Comparison of ENCODE assay signal across 2 cellular contexts in the genomic region with DNA sequence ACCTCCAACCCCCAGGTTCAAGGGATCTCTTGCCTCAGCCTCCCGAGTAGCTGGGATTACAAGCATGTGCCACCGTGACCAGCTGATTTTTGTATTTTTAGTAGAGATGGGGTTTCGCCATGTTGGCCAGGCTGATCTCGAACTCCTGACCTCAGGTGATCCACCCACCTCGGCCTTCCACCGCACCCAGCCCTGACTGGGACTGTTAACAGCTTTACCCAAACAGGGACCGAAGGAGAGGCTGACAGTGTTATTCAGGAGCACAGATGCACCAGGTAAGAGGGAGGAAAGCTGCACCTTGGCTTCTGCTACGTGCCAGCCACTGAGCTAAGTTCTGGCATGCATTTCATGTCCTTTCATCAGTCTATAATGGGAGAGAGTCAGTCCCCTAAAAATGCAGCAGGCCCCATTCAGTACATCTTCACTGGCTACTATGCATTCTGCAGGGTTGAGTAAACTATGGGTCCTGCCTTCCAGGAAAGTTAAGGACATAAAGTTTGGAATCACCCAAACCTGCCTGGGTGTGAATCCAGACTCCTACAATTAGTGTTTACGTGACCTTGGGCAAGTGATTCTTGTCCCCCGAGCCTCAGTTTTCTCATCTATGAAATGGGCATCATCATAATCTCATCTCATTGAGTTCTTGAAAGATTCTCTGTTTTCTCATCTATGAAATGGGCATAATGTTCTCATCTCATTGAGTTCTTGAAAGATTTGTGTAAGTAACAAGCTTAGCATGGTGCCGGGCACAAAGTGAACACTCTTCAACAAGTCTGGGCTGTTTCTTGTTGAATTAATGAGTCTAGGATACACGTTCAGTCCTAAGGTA.
A peak's percentile ranks its signal among the peaks of the same experiment; 100 is the strongest.
TF ChIP-seq lines count a peak whose summit lies in the region.

No MANE protein-coding gene starts in this region.

TF ChIP-seq in GM23338, 12 proteins besides CTCF, POLR2A, EP300 and RAD21 (continued from another document):
- TF ChIP-seq, protein P1, sequence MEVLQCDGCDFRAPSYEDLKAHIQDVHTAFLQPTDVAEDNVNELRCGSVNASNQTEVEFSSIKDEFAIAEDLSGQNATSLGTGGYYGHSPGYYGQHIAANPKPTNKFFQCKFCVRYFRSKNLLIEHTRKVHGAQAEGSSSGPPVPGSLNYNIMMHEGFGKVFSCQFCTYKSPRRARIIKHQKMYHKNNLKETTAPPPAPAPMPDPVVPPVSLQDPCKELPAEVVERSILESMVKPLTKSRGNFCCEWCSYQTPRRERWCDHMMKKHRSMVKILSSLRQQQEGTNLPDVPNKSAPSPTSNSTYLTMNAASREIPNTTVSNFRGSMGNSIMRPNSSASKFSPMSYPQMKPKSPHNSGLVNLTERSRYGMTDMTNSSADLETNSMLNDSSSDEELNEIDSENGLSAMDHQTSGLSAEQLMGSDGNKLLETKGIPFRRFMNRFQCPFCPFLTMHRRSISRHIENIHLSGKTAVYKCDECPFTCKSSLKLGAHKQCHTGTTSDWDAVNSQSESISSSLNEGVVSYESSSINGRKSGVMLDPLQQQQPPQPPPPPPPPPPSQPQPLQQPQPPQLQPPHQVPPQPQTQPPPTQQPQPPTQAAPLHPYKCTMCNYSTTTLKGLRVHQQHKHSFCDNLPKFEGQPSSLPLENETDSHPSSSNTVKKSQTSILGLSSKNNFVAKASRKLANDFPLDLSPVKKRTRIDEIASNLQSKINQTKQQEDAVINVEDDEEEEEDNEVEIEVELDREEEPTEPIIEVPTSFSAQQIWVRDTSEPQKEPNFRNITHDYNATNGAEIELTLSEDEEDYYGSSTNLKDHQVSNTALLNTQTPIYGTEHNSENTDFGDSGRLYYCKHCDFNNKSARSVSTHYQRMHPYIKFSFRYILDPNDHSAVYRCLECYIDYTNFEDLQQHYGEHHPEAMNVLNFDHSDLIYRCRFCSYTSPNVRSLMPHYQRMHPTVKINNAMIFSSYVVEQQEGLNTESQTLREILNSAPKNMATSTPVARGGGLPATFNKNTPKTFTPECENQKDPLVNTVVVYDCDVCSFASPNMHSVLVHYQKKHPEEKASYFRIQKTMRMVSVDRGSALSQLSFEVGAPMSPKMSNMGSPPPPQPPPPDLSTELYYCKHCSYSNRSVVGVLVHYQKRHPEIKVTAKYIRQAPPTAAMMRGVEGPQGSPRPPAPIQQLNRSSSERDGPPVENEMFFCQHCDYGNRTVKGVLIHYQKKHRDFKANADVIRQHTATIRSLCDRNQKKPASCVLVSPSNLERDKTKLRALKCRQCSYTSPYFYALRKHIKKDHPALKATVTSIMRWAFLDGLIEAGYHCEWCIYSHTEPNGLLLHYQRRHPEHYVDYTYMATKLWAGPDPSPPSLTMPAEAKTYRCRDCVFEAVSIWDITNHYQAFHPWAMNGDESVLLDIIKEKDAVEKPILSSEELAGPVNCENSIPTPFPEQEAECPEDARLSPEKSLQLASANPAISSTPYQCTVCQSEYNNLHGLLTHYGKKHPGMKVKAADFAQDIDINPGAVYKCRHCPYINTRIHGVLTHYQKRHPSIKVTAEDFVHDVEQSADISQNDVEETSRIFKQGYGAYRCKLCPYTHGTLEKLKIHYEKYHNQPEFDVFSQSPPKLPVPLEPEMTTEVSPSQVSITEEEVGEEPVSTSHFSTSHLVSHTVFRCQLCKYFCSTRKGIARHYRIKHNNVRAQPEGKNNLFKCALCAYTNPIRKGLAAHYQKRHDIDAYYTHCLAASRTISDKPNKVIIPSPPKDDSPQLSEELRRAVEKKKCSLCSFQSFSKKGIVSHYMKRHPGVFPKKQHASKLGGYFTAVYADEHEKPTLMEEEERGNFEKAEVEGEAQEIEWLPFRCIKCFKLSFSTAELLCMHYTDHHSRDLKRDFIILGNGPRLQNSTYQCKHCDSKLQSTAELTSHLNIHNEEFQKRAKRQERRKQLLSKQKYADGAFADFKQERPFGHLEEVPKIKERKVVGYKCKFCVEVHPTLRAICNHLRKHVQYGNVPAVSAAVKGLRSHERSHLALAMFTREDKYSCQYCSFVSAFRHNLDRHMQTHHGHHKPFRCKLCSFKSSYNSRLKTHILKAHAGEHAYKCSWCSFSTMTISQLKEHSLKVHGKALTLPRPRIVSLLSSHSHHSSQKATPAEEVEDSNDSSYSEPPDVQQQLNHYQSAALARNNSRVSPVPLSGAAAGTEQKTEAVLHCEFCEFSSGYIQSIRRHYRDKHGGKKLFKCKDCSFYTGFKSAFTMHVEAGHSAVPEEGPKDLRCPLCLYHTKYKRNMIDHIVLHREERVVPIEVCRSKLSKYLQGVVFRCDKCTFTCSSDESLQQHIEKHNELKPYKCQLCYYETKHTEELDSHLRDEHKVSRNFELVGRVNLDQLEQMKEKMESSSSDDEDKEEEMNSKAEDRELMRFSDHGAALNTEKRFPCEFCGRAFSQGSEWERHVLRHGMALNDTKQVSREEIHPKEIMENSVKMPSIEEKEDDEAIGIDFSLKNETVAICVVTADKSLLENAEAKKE (CRISPR knock-in tag; IDR thresholded peaks at IDR 0.05): no peak
- TF ChIP-seq, protein P2, sequence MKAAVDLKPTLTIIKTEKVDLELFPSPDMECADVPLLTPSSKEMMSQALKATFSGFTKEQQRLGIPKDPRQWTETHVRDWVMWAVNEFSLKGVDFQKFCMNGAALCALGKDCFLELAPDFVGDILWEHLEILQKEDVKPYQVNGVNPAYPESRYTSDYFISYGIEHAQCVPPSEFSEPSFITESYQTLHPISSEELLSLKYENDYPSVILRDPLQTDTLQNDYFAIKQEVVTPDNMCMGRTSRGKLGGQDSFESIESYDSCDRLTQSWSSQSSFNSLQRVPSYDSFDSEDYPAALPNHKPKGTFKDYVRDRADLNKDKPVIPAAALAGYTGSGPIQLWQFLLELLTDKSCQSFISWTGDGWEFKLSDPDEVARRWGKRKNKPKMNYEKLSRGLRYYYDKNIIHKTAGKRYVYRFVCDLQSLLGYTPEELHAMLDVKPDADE (IDR thresholded peaks at IDR 0.05): no peak
- TF ChIP-seq POLR2AphosphoS5 (IDR thresholded peaks at IDR 0.05; ENCODE audit: low read depth) (no peak), EZH2phosphoT487 (IDR thresholded peaks at IDR 0.05; ENCODE audit: unreplicated experiment) (no peak), CREB1 (CRISPR knock-in tag; IDR thresholded peaks at IDR 0.05; ENCODE audit: low read depth) (no peak), NANOG (IDR thresholded peaks at IDR 0.05; ENCODE audit: borderline replicate concordance) (no peak)
- TF ChIP-seq, protein P3, sequence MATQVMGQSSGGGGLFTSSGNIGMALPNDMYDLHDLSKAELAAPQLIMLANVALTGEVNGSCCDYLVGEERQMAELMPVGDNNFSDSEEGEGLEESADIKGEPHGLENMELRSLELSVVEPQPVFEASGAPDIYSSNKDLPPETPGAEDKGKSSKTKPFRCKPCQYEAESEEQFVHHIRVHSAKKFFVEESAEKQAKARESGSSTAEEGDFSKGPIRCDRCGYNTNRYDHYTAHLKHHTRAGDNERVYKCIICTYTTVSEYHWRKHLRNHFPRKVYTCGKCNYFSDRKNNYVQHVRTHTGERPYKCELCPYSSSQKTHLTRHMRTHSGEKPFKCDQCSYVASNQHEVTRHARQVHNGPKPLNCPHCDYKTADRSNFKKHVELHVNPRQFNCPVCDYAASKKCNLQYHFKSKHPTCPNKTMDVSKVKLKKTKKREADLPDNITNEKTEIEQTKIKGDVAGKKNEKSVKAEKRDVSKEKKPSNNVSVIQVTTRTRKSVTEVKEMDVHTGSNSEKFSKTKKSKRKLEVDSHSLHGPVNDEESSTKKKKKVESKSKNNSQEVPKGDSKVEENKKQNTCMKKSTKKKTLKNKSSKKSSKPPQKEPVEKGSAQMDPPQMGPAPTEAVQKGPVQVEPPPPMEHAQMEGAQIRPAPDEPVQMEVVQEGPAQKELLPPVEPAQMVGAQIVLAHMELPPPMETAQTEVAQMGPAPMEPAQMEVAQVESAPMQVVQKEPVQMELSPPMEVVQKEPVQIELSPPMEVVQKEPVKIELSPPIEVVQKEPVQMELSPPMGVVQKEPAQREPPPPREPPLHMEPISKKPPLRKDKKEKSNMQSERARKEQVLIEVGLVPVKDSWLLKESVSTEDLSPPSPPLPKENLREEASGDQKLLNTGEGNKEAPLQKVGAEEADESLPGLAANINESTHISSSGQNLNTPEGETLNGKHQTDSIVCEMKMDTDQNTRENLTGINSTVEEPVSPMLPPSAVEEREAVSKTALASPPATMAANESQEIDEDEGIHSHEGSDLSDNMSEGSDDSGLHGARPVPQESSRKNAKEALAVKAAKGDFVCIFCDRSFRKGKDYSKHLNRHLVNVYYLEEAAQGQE (IDR thresholded peaks at IDR 0.05; ENCODE audit: unreplicated experiment): no peak

TF ChIP-seq in WTC11, 78 proteins besides CTCF, POLR2A, EP300 and RAD21 (continued from another document):
- 0 out of 2 replicates have a peak, but pooled peaks have one; percentile 35 for TF ChIP-seq GTF2I (CRISPR knock-in tag; conservative IDR thresholded peaks at IDR 0.05)
